9 cellular contexts compared by ENCODE assay signal in genomic region chr9:70617033-70617432, GRCh38.
"Had no signal": no experiment of that assay in that cellular context is flagged by ENCODE, and none has a peak within 500 bp of the region (broad histone marks: within the 10 kb centered on the region; RNA-seq: fewer than 3 reads in every experiment).

No MANE protein-coding gene starts in this region.

- FAIRE-seq: H1, HepG2, K562 had no signal

- H3K9me3 ChIP-seq: HAP-1 had no signal

- ATAC-seq: GM23338, HCT116, HepG2, K562 had no signal

- DNase-seq: H7, HFFc6, KG1 had no signal

- H3K4me3 Mint-ChIP-seq: GM23338, HFFc6 had no signal

- H2AFZ ChIP-seq: GM23338 had no signal

- H3K36me3 ChIP-seq: HAP-1 had no signal

- H3K9me3 Mint-ChIP-seq: HFFc6 had no signal

- H3K27ac Mint-ChIP-seq: GM23338, HFFc6 had no signal

- H3K4me3 ChIP-seq: GM23338, HAP-1, K562 had no signal

- H3K4me2 ChIP-seq: GM23338 had no signal
